Comparison of ENCODE assay signal across 34 cellular contexts in genomic region chr2:165452327-165452726, GRCh38. TPM values are rescaled to one million over a fixed set of nuclear protein-coding genes. Genes with fewer than 3 reads are reported as not detected.
"Had no signal": no experiment of that assay in that cellular context is flagged by ENCODE, and none has a peak within 500 bp of the region (broad histone marks: within the 10 kb centered on the region; RNA-seq: fewer than 3 reads in every experiment).

No MANE protein-coding gene starts in this region.

- DNase-seq: activated B cell treated with CpG ODN at 0.5 μM for 24 hours; activated CD4-positive, alpha-beta memory T cell treated with anti-CD3 and anti-CD28 coated beads for 36 hours; activated CD4-positive, alpha-beta T cell treated with anti-CD3 and anti-CD28 coated beads for 4 hours; activated CD4-positive, alpha-beta T cell treated with anti-CD3 and anti-CD28 coated beads, Interleukin-2, amount 10 ng/mL, durations not matched to agents 24 days and 14 days; activated CD4-positive, alpha-beta T cell treated with anti-CD3 and anti-CD28 coated beads, Interleukin-2, amount 50 U/mL, for 1 hour; activated CD4-positive, alpha-beta T cell treated with anti-CD3 and anti-CD28 coated beads, Interleukin-2, amount 50 U/mL, for 4 hours; activated CD4-positive, CD25-positive, alpha-beta regulatory T cell treated with anti-CD3 and anti-CD28 coated beads, Interleukin-2, amount 50 U/mL, for 72 hours; activated CD8-positive, alpha-beta memory T cell treated with anti-CD3 and anti-CD28 coated beads, Interleukin-2, amount 50 U/mL, for 4 hours; activated CD8-positive, alpha-beta T cell treated with anti-CD3 and anti-CD28 coated beads for 36 hours; activated effector memory CD4-positive, alpha-beta T cell treated with anti-CD3 and anti-CD28 coated beads, Interleukin-2, amount 50 U/mL, for 16 hours; activated gamma-delta T cell treated with Interleukin-2 at 50 U/mL for 16 hours; activated naive CD4-positive, alpha-beta T cell; activated naive CD4-positive, alpha-beta T cell treated with anti-CD3 and anti-CD28 coated beads for 36 hours; activated naive CD4-positive, alpha-beta T cell treated with anti-CD3 and anti-CD28 coated beads, Interleukin-2, amount 50 U/mL, for 16 hours; activated naive CD8-positive, alpha-beta T cell treated with anti-CD3 and anti-CD28 coated beads for 36 hours; activated T-cell treated with anti-CD3 and anti-CD28 coated beads for 4 hours; activated T-cell treated with anti-CD3 and anti-CD28 coated beads, Interleukin-2, amount 50 U/mL, for 1 hour; activated T-cell treated with anti-CD3 and anti-CD28 coated beads, Interleukin-2, amount 50 U/mL, for 4 hours; activated T-cell treated with anti-CD3 and anti-CD28 coated beads, Interleukin-2, amount 50 U/mL, for 72 hours; adrenal gland; amniotic stem cell; aorta; body of pancreas; brain microvascular endothelial cell; central memory CD4-positive, alpha-beta T cell; T-helper 1 cell; T-helper 2 cell; T-helper 9 cell had no signal

- H3K36me3 ChIP-seq: adrenal gland, brain microvascular endothelial cell, breast epithelium had no signal

- ATAC-seq: activated CD8-positive, alpha-beta T cell treated with anti-CD3 and anti-CD28 coated beads for 36 hours; activated naive CD4-positive, alpha-beta T cell treated with anti-CD3 and anti-CD28 coated beads, Interleukin-2, amount 50 U/mL, for 72 hours; activated T-cell treated with anti-CD3 and anti-CD28 coated beads, Interleukin-2, amount 50 U/mL, for 4 hours; activated T-cell treated with anti-CD3 and anti-CD28 coated beads, Interleukin-2, amount 50 U/mL, for 72 hours; activated T-helper 17 cell treated with anti-CD3 and anti-CD28 coated beads, Interleukin-2, amount 50 U/mL, for 72 hours; body of pancreas had no signal

- H3K4me3 ChIP-seq: adrenal gland, body of pancreas, breast epithelium had no signal

- H3K9me3 ChIP-seq: adrenal gland, body of pancreas, breast epithelium had no signal

- H3K27ac ChIP-seq: adrenal gland, body of pancreas, brain microvascular endothelial cell, breast epithelium, VCaP had no signal

- H3K4me1 ChIP-seq: adrenal gland, body of pancreas, breast epithelium had no signal

- H3K27me3 ChIP-seq: adrenal gland, body of pancreas, brain microvascular endothelial cell, breast epithelium had no signal

RNA-seq across cellular contexts. Expression of gene CSRNP3, which starts 17.2 kb away (rescaled TPM):
- total RNA-seq: activated B cell treated with CpG ODN at 0.5 μM for 24 hours; activated CD4-positive, alpha-beta memory T cell treated with anti-CD3 and anti-CD28 coated beads for 36 hours; activated CD4-positive, alpha-beta T cell treated with anti-CD3 and anti-CD28 coated beads, Interleukin-2, amount 10 ng/mL, durations not matched to agents 24 days and 14 days; activated CD8-positive, alpha-beta memory T cell treated with anti-CD3 and anti-CD28 coated beads for 36 hours; activated CD8-positive, alpha-beta T cell treated with anti-CD3 and anti-CD28 coated beads for 36 hours; activated naive CD4-positive, alpha-beta T cell treated with anti-CD3 and anti-CD28 coated beads for 36 hours; activated naive CD4-positive, alpha-beta T cell treated with anti-CD3 and anti-CD28 coated beads, Interleukin-2, amount 50 U/mL, for 72 hours; activated naive CD8-positive, alpha-beta T cell treated with anti-CD3 and anti-CD28 coated beads for 36 hours; activated T-cell treated with anti-CD3 and anti-CD28 coated beads, Interleukin-2, amount 50 U/mL, for 4 hours; activated T-cell treated with anti-CD3 and anti-CD28 coated beads, Interleukin-2, amount 50 U/mL, for 72 hours; activated T-helper 1 cell treated with anti-CD3 and anti-CD28 coated beads, Interleukin-12 subunit alpha, Interleukin-12 subunit beta, Interleukin-2, Interleukin-4 antibody, amounts not matched to agents 30 ng/mL and 10 ng/mL and 1 ng/mL, durations not matched to agents 14 hours and 24 hours and 36 hours; activated T-helper 17 cell treated with anti-CD3 and anti-CD28 coated beads, Interleukin-2, amount 50 U/mL, for 72 hours had no signal
